ENCODE assay signal across 17 cellular contexts in the genomic region with DNA sequence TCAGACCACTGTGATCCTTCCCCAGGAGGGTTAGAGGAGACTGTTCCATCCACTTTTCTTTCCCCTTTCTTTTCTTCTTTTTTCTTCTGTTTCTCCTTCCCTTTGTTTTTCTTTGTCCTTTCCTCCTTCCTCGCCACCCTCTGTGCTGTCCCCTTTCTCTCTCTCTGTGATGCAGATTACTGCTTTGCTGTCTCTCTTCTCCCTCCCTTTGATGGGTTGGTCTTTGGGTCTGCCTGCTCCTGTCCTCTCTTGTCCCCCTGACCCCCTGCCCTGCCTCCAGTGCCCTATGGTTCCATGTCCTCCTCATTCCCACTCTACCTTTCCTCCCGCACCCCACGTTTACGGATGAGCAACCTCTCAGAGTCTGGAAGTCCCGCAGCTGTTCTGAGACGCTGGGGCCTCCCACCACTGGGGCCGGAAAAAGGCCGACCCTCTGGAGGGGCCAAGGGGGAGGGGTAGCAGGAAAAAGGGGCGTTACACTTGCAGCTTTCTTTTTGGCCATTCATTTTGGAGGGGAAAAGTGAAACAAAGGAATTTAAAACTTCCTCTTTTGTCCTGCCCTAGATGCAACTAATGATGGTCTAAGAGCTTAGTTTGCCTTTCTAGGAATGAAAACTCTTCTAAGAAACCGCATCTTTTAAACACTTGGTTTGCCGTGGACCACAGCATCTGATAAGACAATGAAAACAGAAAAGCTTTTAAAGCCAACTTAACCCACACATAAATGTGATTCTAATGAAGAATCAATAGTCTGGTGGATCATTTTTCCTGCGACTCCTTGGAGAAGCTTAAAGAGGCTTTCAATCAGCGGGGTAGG. TPM values are rescaled to one million over a fixed set of nuclear protein-coding genes. Genes with fewer than 3 reads are reported as not detected.
DNase-seq lines count a peak whose midpoint lies in the region; ATAC-seq and TF ChIP-seq lines count a peak whose summit lies in the region.
"Had no signal": no experiment of that assay in that cellular context is flagged by ENCODE, and none has a peak within 500 bp of the region (broad histone marks: within the 10 kb centered on the region; RNA-seq: fewer than 3 reads in every experiment).

No MANE protein-coding gene starts in this region.

- peaks cover 11% of the 10 kb centered on the region for H3K4me1 Mint-ChIP-seq in CD8-positive, alpha-beta T cell (ENCODE audit: low read depth)

- no peaks in the 10 kb centered on the region for H3K36me3 ChIP-seq in fibroblast of lung (ENCODE audit: control insufficient read depth, insufficient read depth, low read length)
- H3K36me3 ChIP-seq in CD8-positive, alpha-beta T cell (ENCODE audit: insufficient read depth, low read length) = no peaks in the 10 kb centered on the region
- H3K36me3 ChIP-seq: colonic mucosa, heart right ventricle had no signal

- H3K27me3 ChIP-seq in fibroblast of lung (ENCODE audit: control insufficient read depth, insufficient read depth, low read length) = no peaks in the 10 kb centered on the region
- no peaks in the 10 kb centered on the region for H3K27me3 ChIP-seq in CD8-positive, alpha-beta T cell (ENCODE audit: insufficient read depth, low read length)
- H3K27me3 ChIP-seq: colonic mucosa had no signal

- intact Hi-C loops in CD8-positive, alpha-beta T cell (cut with DNase I, micrococcal nuclease) = no loop called here
- intact Hi-C loops in left ventricle myocardium superior (cut with micrococcal nuclease) = no loop called here

- no peak overlapping the region for H3K4me2 ChIP-seq in fibroblast of lung (ENCODE audit: extremely low read depth, insufficient read depth, low read length)

- TF ChIP-seq CTCF in fibroblast of lung (conservative IDR thresholded peaks at IDR 0.05 in 1 of 2, IDR thresholded peaks at IDR 0.05 in 1 of 2; ENCODE audit: low read depth in 1 of 2, low read length in 2 of 2) = no peak
- TF ChIP-seq CTCF in CD8-positive, alpha-beta T cell (IDR thresholded peaks at IDR 0.05) = no peak

- no peaks in the 10 kb centered on the region for H3K4me1 ChIP-seq in fibroblast of lung (ENCODE audit: control insufficient read depth, extremely low read depth, insufficient read depth, low read length)
- H3K4me1 ChIP-seq in CD8-positive, alpha-beta T cell (ENCODE audit: insufficient read depth, low read length) = no peaks in the 10 kb centered on the region
- H3K4me1 ChIP-seq: colonic mucosa had no signal

- H3K4me3 ChIP-seq in fibroblast of lung (replicated peaks in 1 of 4; ENCODE audit: control extremely low read depth in 1 of 4, insufficient read depth in 1 of 4, low read depth in 3 of 4, low read length in 4 of 4) = no peak overlapping the region
- no peak overlapping the region for H3K4me3 ChIP-seq in CD8-positive, alpha-beta T cell (ENCODE audit: low read depth, low read length)
- H3K4me3 ChIP-seq: colonic mucosa, heart right ventricle had no signal

- POLR2A ChIA-PET in CD8-positive, alpha-beta T cell (lab: Charles Lee) = no interaction called here

- no peak overlapping the region for H3K9ac ChIP-seq in fibroblast of lung (ENCODE audit: insufficient read depth, low read length)

- H3K4me3 Mint-ChIP-seq in CD8-positive, alpha-beta T cell = no peak overlapping the region
- H3K4me3 Mint-ChIP-seq: CD8-positive, alpha-beta memory T cell; stimulated activated effector memory CD8-positive, alpha-beta T cell treated with anti-CD3 and anti-CD28 coated beads, Interleukin-12 subunit alpha, Interleukin-12 subunit beta, amount 100 ng/mL, for 72 hours had no signal

- H3K27ac ChIP-seq in fibroblast of lung (ENCODE audit: insufficient read depth, low read length) = no peak overlapping the region
- H3K27ac ChIP-seq in CD8-positive, alpha-beta T cell (ENCODE audit: low read depth, low read length) = no peak overlapping the region
- H3K27ac ChIP-seq: colonic mucosa, heart right ventricle had no signal

- H3K79me2 ChIP-seq in fibroblast of lung (ENCODE audit: control insufficient read depth, insufficient read depth, low read length) = no peaks in the 10 kb centered on the region

- ATAC-seq in HG02610 (IDR thresholded peaks at IDR 0.05; ENCODE audit: unreplicated experiment) (no peak), left ventricle myocardium superior (no peak)
- no peak for ATAC-seq in CD8-positive, alpha-beta T cell
- ATAC-seq: heart right ventricle; stimulated activated effector memory CD8-positive, alpha-beta T cell treated with anti-CD3 and anti-CD28 coated beads, Interleukin-12 subunit alpha, Interleukin-12 subunit beta, amount 100 ng/mL, for 72 hours had no signal

- H3K27me3 Mint-ChIP-seq in CD8-positive, alpha-beta T cell (ENCODE audit: low read depth) = peaks cover 20% of the 10 kb centered on the region

- H3K27ac Mint-ChIP-seq in CD8-positive, alpha-beta T cell = no peak overlapping the region
- H3K27ac Mint-ChIP-seq: CD8-positive, alpha-beta memory T cell; stimulated activated effector memory CD8-positive, alpha-beta T cell treated with anti-CD3 and anti-CD28 coated beads, Interleukin-12 subunit alpha, Interleukin-12 subunit beta, amount 100 ng/mL, for 72 hours had no signal

- no peaks in the 10 kb centered on the region for H3K36me3 Mint-ChIP-seq in CD8-positive, alpha-beta T cell
- H3K36me3 Mint-ChIP-seq: CD8-positive, alpha-beta memory T cell; stimulated activated effector memory CD8-positive, alpha-beta T cell treated with anti-CD3 and anti-CD28 coated beads, Interleukin-12 subunit alpha, Interleukin-12 subunit beta, amount 100 ng/mL, for 72 hours had no signal

- no peak overlapping the region for H2AFZ ChIP-seq in fibroblast of lung (ENCODE audit: low read length)

- CTCF ChIA-PET in CD8-positive, alpha-beta T cell (lab: Charles Lee) = no interaction called here

- H3K9me3 Mint-ChIP-seq in CD8-positive, alpha-beta T cell = no peaks in the 10 kb centered on the region
- H3K9me3 Mint-ChIP-seq: stimulated activated effector memory CD8-positive, alpha-beta T cell treated with anti-CD3 and anti-CD28 coated beads, Interleukin-12 subunit alpha, Interleukin-12 subunit beta, amount 100 ng/mL, for 72 hours had no signal

- H3K9me3 ChIP-seq in fibroblast of lung (ENCODE audit: control insufficient read depth, insufficient read depth, low read depth, low read length) = no peaks in the 10 kb centered on the region
- no peaks in the 10 kb centered on the region for H3K9me3 ChIP-seq in CD8-positive, alpha-beta T cell (ENCODE audit: low read length)
- H3K9me3 ChIP-seq: colonic mucosa, heart right ventricle had no signal

- no peaks in the 10 kb centered on the region for H4K20me1 ChIP-seq in fibroblast of lung (ENCODE audit: control insufficient read depth, extremely low read depth, insufficient read depth, low read length)

- DNase-seq in SIG-M5 treated with dmso at 0.1 percent for 504 hours (lab: John Stamatoyannopoulos, UW; ENCODE audit: unreplicated experiment) = peak; percentile 22
- no peak for DNase-seq in SIG-M5 (lab: John Stamatoyannopoulos, UW)
- DNase-seq in RPMI7951 (ENCODE audit: low read depth) = peak; percentile 15
- peak; percentile 11 to 48 for DNase-seq in fibroblast of lung (ENCODE audit: low read depth in 2 of 2)
- DNase-seq in retina = peak; percentile 25
- DNase-seq in CD8-positive, alpha-beta T cell = no peak
- DNase-seq in left ventricle myocardium superior = no peak
- DNase-seq: activated CD4-positive, alpha-beta T cell treated with anti-CD3 and anti-CD28 coated beads for 1 hour; anterior cingulate cortex; CD8-positive, alpha-beta memory T cell; colonic mucosa; heart right ventricle; NCI-H146; NCI-H446 treated with DMSO at 0.1 percent for 48 hours; trophoblast cell had no signal

RNA-seq across cellular contexts. Expression of gene TSR2, which starts 24.5 kb away (rescaled TPM):
- 23.1 and 26.1 TPM in 2 replicates for total RNA-seq in RPMI7951 (2014; rRNA removed; shearing (Covaris generic))
- 11.8 and 15.2 TPM in 2 replicates for total RNA-seq in fibroblast of lung
- 25.8 and 29.9 TPM in 2 replicates for polyA plus RNA-seq in fibroblast of lung
- polyA plus RNA-seq in fibroblast of lung (2012) = 39.4 and 48.3 TPM in 2 replicates
- polyA minus RNA-seq in fibroblast of lung (ENCODE audit: low replicate concordance) = 6.6 and 7.1 TPM in 2 replicates
- 10 to 100 TPM; 38.7 to 41.4 TPM for total RNA-seq in CD8-positive, alpha-beta T cell
- total RNA-seq in left ventricle myocardium superior = 39.7 TPM

RNA-seq across cellular contexts. Expression of gene WNK3, which starts 57.9 kb away (rescaled TPM):
- 1.8 TPM in 2 replicates for total RNA-seq in RPMI7951 (2014; rRNA removed; shearing (Covaris generic))
- 0.17 and 0.51 TPM in 2 replicates for total RNA-seq in fibroblast of lung
- polyA plus RNA-seq in fibroblast of lung = 0.14 and 0.24 TPM in 2 replicates
- 0.03 and 0.12 TPM in 2 replicates for polyA plus RNA-seq in fibroblast of lung (2012)
- 1.2 TPM in 1 of 2 replicates, not detected in the other for polyA minus RNA-seq in fibroblast of lung (ENCODE audit: low replicate concordance)
- total RNA-seq in CD8-positive, alpha-beta T cell = not detected
- 0.92 TPM for total RNA-seq in left ventricle myocardium superior

Comparison
In these comparisons a context has a peak if more than half of its experiments do, and no peak if none do; other contexts are left out.
1. DNase-seq: peak in SIG-M5 treated with dmso at 0.1 percent for 504 hours (single experiment), RPMI7951 (single experiment), fibroblast of lung (2 of 2) and retina (single experiment); none in SIG-M5 (single experiment), CD8-positive, alpha-beta T cell (0 of 7) and left ventricle myocardium superior (single experiment).